In genomic region chr5:132753135-132753987, GRCh38 we compare ENCODE assay signal across 9 cellular contexts. TPM values are rescaled to one million over a fixed set of nuclear protein-coding genes. Genes with fewer than 3 reads are reported as not detected.
DNase-seq lines count a peak whose midpoint lies in the region; ATAC-seq, FAIRE-seq and TF ChIP-seq lines count a peak whose summit lies in the region.
"Had no signal": no experiment of that assay in that cellular context is flagged by ENCODE, and none has a peak within 500 bp of the region (broad histone marks: within the 10 kb centered on the region; RNA-seq: fewer than 3 reads in every experiment).

No MANE protein-coding gene starts in this region.

- TF ChIP-seq CTCF in RWPE2 (IDR thresholded peaks at IDR 0.05; ENCODE audit: poor library complexity, severe bottlenecking) (peak; percentile 56), foreskin keratinocyte (conservative IDR thresholded peaks at IDR 0.05) (peak; percentile 43)

- no peak overlapping the region for H3K27ac ChIP-seq in RWPE2 (ENCODE audit: poor library complexity, severe bottlenecking)
- no peak overlapping the region for H3K27ac ChIP-seq in foreskin keratinocyte
- H3K27ac ChIP-seq: thoracic aorta had no signal

- DNase-seq in activated T-cell treated with anti-CD3 and anti-CD28 coated beads, Interleukin-2, amount 50 U/mL, for 72 hours, result peak; percentile 21 to 29
- DNase-seq in activated T-cell treated with anti-CD3 and anti-CD28 coated beads for 4 hours, result no peak
- no peak for DNase-seq in RWPE2 (ENCODE audit: low spot score)
- DNase-seq in foreskin keratinocyte, result no peak
- no peak for DNase-seq in stimulated activated naive CD8-positive, alpha-beta T cell treated with anti-CD3 and anti-CD28 coated beads, Interleukin-15, amount 100 ng/mL, for 72 hours
- no peak for DNase-seq in GM19239 (ENCODE audit: insufficient read length, low spot score)
- no peak for DNase-seq in immature natural killer cell

- no peaks in the 10 kb centered on the region for H3K9me3 Mint-ChIP-seq in activated T-cell treated with anti-CD3 and anti-CD28 coated beads, Interleukin-2, amount 50 U/mL, for 72 hours
- no peaks in the 10 kb centered on the region for H3K9me3 Mint-ChIP-seq in stimulated activated naive CD8-positive, alpha-beta T cell treated with anti-CD3 and anti-CD28 coated beads, Interleukin-15, amount 100 ng/mL, for 72 hours
- H3K9me3 Mint-ChIP-seq in immature natural killer cell, result no peaks in the 10 kb centered on the region

- no peak overlapping the region for H3K4me3 Mint-ChIP-seq in activated T-cell treated with anti-CD3 and anti-CD28 coated beads, Interleukin-2, amount 50 U/mL, for 72 hours
- no peak overlapping the region for H3K4me3 Mint-ChIP-seq in stimulated activated naive CD8-positive, alpha-beta T cell treated with anti-CD3 and anti-CD28 coated beads, Interleukin-15, amount 100 ng/mL, for 72 hours
- no peak overlapping the region for H3K4me3 Mint-ChIP-seq in immature natural killer cell

- H3K4me3 ChIP-seq in RWPE2 (ENCODE audit: severe bottlenecking), result no peak overlapping the region
- H3K4me3 ChIP-seq: thoracic aorta had no signal

- H3K27ac Mint-ChIP-seq in activated T-cell treated with anti-CD3 and anti-CD28 coated beads, Interleukin-2, amount 50 U/mL, for 72 hours, result no peak overlapping the region
- H3K27ac Mint-ChIP-seq in stimulated activated naive CD8-positive, alpha-beta T cell treated with anti-CD3 and anti-CD28 coated beads, Interleukin-15, amount 100 ng/mL, for 72 hours, result peak overlapping the region; percentile 48 to 74
- H3K27ac Mint-ChIP-seq in immature natural killer cell, result no peak overlapping the region

- no peaks in the 10 kb centered on the region for H3K36me3 Mint-ChIP-seq in activated T-cell treated with anti-CD3 and anti-CD28 coated beads, Interleukin-2, amount 50 U/mL, for 72 hours (ENCODE audit: insufficient read depth in 2 of 2)
- no peaks in the 10 kb centered on the region for H3K36me3 Mint-ChIP-seq in immature natural killer cell

- peak; percentile 50 to 59 for ATAC-seq in activated T-cell treated with anti-CD3 and anti-CD28 coated beads, Interleukin-2, amount 50 U/mL, for 72 hours (replicated peaks in 1 of 2)
- ATAC-seq in RWPE2 (ENCODE audit: low read depth), result peak; percentile 75
- peak; percentile 40 for ATAC-seq in foreskin keratinocyte
- peak; percentile 48 for ATAC-seq in stimulated activated naive CD8-positive, alpha-beta T cell treated with anti-CD3 and anti-CD28 coated beads, Interleukin-15, amount 100 ng/mL, for 72 hours
- no peak for ATAC-seq in HG03045 (IDR thresholded peaks at IDR 0.05; ENCODE audit: unreplicated experiment)

- peaks cover 9% of the 10 kb centered on the region for H3K36me3 ChIP-seq in RWPE2 (ENCODE audit: low read depth)

- H3K27me3 Mint-ChIP-seq in activated T-cell treated with anti-CD3 and anti-CD28 coated beads, Interleukin-2, amount 50 U/mL, for 72 hours (ENCODE audit: low read depth), result no peaks in the 10 kb centered on the region
- H3K27me3 Mint-ChIP-seq in stimulated activated naive CD8-positive, alpha-beta T cell treated with anti-CD3 and anti-CD28 coated beads, Interleukin-15, amount 100 ng/mL, for 72 hours, result no peaks in the 10 kb centered on the region
- peaks cover 0 to 3% (median 2%) of the 10 kb centered on the region in 3 donors for H3K27me3 Mint-ChIP-seq in immature natural killer cell (ENCODE audit: low read depth in 3 of 3)

- peaks cover 48% of the 10 kb centered on the region for H3K4me1 Mint-ChIP-seq in activated T-cell treated with anti-CD3 and anti-CD28 coated beads, Interleukin-2, amount 50 U/mL, for 72 hours (ENCODE audit: low read depth)
- H3K4me1 Mint-ChIP-seq in stimulated activated naive CD8-positive, alpha-beta T cell treated with anti-CD3 and anti-CD28 coated beads, Interleukin-15, amount 100 ng/mL, for 72 hours, result peaks cover 68% of the 10 kb centered on the region
- H3K4me1 Mint-ChIP-seq in immature natural killer cell, result no peaks in the 10 kb centered on the region

- H3K27me3 ChIP-seq in RWPE2 (ENCODE audit: insufficient read depth, poor library complexity, severe bottlenecking), result no peaks in the 10 kb centered on the region
- no peaks in the 10 kb centered on the region for H3K27me3 ChIP-seq in foreskin keratinocyte

- no peak for FAIRE-seq in GM19239 (lab: Jason Lieb, UNC)

- H3K9me3 ChIP-seq in RWPE2 (ENCODE audit: severe bottlenecking), result no peaks in the 10 kb centered on the region
- H3K9me3 ChIP-seq: thoracic aorta had no signal

- H3K4me1 ChIP-seq in RWPE2 (ENCODE audit: insufficient read depth, poor library complexity, severe bottlenecking), result no peaks in the 10 kb centered on the region
- H3K4me1 ChIP-seq in foreskin keratinocyte, result no peaks in the 10 kb centered on the region

RNA-seq across cellular contexts. Expression of gene CCNI2, which starts 6.1 kb away (rescaled TPM):
- total RNA-seq in activated T-cell treated with anti-CD3 and anti-CD28 coated beads, Interleukin-2, amount 50 U/mL, for 72 hours, result 1 to 10 TPM; 3.4 to 4.6 TPM
- total RNA-seq in foreskin keratinocyte, result 0.37 and 0.39 TPM in 2 replicates
- polyA plus RNA-seq in foreskin keratinocyte (0.12 and 0.19 TPM in 2 replicates), immature natural killer cell (1 to 10 TPM in 1 of 3 donors, under 1 TPM in 1, not detected in 1; 0.13 to 1.3 TPM)
- total RNA-seq: thoracic aorta had no signal

RNA-seq across cellular contexts. Expression of gene KIF3A, which starts 16.0 kb away (rescaled TPM):
- 10 to 100 TPM; 20.0 to 26.9 TPM for total RNA-seq in activated T-cell treated with anti-CD3 and anti-CD28 coated beads, Interleukin-2, amount 50 U/mL, for 72 hours
- 12.6 and 13.0 TPM in 2 replicates for total RNA-seq in foreskin keratinocyte
- 2.5 and 2.6 TPM in 2 replicates for polyA plus RNA-seq in foreskin keratinocyte
- polyA plus RNA-seq in immature natural killer cell, result 10 to 100 TPM in 1 of 3 donors, 1 to 10 TPM in 2; 7.4 to 13.5 (median 8.2) TPM

RNA-seq across cellular contexts. Expression of gene SEPTIN8, which starts 23.7 kb away (rescaled TPM):
- 10 to 100 TPM; 24.7 to 26.4 TPM for total RNA-seq in activated T-cell treated with anti-CD3 and anti-CD28 coated beads, Interleukin-2, amount 50 U/mL, for 72 hours
- 47.9 and 48.5 TPM in 2 replicates for total RNA-seq in foreskin keratinocyte
- polyA plus RNA-seq in foreskin keratinocyte, result 22.5 and 24.9 TPM in 2 replicates
- polyA plus RNA-seq in immature natural killer cell, result 1 to 10 TPM in 2 of 3 donors, under 1 TPM in 1; 0.79 to 1.3 (median 1.2) TPM

RNA-seq across cellular contexts. Expression of gene SOWAHA, which starts 59.7 kb away (rescaled TPM):
- total RNA-seq in activated T-cell treated with anti-CD3 and anti-CD28 coated beads, Interleukin-2, amount 50 U/mL, for 72 hours, result not detected
- total RNA-seq in foreskin keratinocyte, result 0.03 and 0.07 TPM in 2 replicates
- polyA plus RNA-seq in foreskin keratinocyte (0.03 TPM in 1 of 2 replicates, not detected in the other), immature natural killer cell (not detected)

Comparison
In these comparisons a context has a peak if more than half of its experiments do, and no peak if none do; other contexts are left out.
1. DNase-seq: peak in activated T-cell treated with anti-CD3 and anti-CD28 coated beads, Interleukin-2, amount 50 U/mL, for 72 hours (2 of 2); none in activated T-cell treated with anti-CD3 and anti-CD28 coated beads for 4 hours (single experiment), RWPE2 (single experiment), foreskin keratinocyte (0 of 2), stimulated activated naive CD8-positive, alpha-beta T cell treated with anti-CD3 and anti-CD28 coated beads, Interleukin-15, amount 100 ng/mL, for 72 hours (0 of 2), GM19239 (single experiment) and immature natural killer cell (0 of 3).
2. H3K27ac Mint-ChIP-seq: peak in stimulated activated naive CD8-positive, alpha-beta T cell treated with anti-CD3 and anti-CD28 coated beads, Interleukin-15, amount 100 ng/mL, for 72 hours (2 of 2); none in activated T-cell treated with anti-CD3 and anti-CD28 coated beads, Interleukin-2, amount 50 U/mL, for 72 hours (single experiment) and immature natural killer cell (0 of 6).